Comparison of ENCODE assay signal across 1 cellular context in the genomic region with DNA sequence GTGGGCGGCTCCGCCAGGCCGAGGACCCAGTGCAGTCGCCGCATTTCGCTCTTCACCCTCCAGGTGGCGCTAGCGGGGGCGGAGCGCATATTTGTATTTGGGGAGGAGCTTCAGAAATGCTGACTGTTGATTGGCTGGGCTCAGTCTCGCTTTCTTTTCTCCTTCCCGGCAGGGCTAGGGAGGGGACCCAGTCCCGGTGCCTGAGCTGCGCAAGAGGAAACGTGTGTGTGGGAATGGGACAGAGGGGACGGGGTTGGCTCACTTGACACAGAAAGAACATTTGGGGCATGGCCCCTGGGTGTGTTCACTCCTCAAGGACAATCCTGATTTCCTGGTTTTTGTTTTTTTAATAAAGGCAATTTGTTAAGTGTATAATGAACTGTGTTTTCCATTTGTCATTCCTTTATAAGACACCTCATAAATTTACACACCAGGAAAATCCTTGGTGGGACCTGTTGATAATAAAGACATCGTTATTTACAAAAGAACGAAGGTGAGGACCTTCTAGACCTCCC.
TF ChIP-seq lines count a peak whose summit lies in the region.

No MANE protein-coding gene starts in this region.

TF ChIP-seq in GM12878, 131 proteins besides CTCF, POLR2A, EP300 and RAD21 (continued from another document):
- TF ChIP-seq, protein P1, sequence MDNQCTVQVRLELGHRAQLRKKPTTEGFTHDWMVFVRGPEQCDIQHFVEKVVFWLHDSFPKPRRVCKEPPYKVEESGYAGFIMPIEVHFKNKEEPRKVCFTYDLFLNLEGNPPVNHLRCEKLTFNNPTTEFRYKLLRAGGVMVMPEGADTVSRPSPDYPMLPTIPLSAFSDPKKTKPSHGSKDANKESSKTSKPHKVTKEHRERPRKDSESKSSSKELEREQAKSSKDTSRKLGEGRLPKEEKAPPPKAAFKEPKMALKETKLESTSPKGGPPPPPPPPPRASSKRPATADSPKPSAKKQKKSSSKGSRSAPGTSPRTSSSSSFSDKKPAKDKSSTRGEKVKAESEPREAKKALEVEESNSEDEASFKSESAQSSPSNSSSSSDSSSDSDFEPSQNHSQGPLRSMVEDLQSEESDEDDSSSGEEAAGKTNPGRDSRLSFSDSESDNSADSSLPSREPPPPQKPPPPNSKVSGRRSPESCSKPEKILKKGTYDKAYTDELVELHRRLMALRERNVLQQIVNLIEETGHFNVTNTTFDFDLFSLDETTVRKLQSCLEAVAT (IDR thresholded peaks at IDR 0.05) = no peak; the same call in 1 of the 2 replicates
- TF ChIP-seq HCFC1 (IDR thresholded peaks at IDR 0.05; ENCODE audit: low read length) = no peak
- no peak; the same call in 1 of the 2 replicates for TF ChIP-seq FOXM1 (IDR thresholded peaks at IDR 0.05; ENCODE audit: low read depth, low read length)
- TF ChIP-seq IKZF2 (IDR thresholded peaks at IDR 0.05) = no peak
- TF ChIP-seq ATF7 (IDR thresholded peaks at IDR 0.05; ENCODE audit: low read depth) = no peak
TF ChIP-seq in GM12878: peak in this region for 29.
